ENCODE assay signal across 1 cellular context in genomic region chr22:28674121-28674563, GRCh38.
A peak's percentile ranks its signal among the peaks of the same experiment; 100 is the strongest.
TF ChIP-seq lines count a peak whose summit lies in the region.

No MANE protein-coding gene starts in this region.

TF ChIP-seq in GM12878, 131 proteins besides CTCF, POLR2A, EP300 and RAD21 (continued from another document and continues in another):
- TF ChIP-seq, protein P1, sequence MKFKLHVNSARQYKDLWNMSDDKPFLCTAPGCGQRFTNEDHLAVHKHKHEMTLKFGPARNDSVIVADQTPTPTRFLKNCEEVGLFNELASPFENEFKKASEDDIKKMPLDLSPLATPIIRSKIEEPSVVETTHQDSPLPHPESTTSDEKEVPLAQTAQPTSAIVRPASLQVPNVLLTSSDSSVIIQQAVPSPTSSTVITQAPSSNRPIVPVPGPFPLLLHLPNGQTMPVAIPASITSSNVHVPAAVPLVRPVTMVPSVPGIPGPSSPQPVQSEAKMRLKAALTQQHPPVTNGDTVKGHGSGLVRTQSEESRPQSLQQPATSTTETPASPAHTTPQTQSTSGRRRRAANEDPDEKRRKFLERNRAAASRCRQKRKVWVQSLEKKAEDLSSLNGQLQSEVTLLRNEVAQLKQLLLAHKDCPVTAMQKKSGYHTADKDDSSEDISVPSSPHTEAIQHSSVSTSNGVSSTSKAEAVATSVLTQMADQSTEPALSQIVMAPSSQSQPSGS (IDR thresholded peaks at IDR 0.05; ENCODE audit: low read length): 0 out of 2 replicates have a peak, but pooled peaks have one; percentile 51
- TF ChIP-seq, protein P2, sequence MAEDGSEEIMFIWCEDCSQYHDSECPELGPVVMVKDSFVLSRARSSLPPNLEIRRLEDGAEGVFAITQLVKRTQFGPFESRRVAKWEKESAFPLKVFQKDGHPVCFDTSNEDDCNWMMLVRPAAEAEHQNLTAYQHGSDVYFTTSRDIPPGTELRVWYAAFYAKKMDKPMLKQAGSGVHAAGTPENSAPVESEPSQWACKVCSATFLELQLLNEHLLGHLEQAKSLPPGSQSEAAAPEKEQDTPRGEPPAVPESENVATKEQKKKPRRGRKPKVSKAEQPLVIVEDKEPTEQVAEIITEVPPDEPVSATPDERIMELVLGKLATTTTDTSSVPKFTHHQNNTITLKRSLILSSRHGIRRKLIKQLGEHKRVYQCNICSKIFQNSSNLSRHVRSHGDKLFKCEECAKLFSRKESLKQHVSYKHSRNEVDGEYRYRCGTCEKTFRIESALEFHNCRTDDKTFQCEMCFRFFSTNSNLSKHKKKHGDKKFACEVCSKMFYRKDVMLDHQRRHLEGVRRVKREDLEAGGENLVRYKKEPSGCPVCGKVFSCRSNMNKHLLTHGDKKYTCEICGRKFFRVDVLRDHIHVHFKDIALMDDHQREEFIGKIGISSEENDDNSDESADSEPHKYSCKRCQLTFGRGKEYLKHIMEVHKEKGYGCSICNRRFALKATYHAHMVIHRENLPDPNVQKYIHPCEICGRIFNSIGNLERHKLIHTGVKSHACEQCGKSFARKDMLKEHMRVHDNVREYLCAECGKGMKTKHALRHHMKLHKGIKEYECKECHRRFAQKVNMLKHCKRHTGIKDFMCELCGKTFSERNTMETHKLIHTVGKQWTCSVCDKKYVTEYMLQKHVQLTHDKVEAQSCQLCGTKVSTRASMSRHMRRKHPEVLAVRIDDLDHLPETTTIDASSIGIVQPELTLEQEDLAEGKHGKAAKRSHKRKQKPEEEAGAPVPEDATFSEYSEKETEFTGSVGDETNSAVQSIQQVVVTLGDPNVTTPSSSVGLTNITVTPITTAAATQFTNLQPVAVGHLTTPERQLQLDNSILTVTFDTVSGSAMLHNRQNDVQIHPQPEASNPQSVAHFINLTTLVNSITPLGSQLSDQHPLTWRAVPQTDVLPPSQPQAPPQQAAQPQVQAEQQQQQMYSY (CRISPR knock-in tag; IDR thresholded peaks at IDR 0.05): no peak
- 0 out of 2 replicates have a peak, but pooled peaks have one; percentile 12 for TF ChIP-seq PAX5 (IDR thresholded peaks at IDR 0.05; ENCODE audit: borderline replicate concordance, low read depth, low read length)
- peak; percentile 63 for TF ChIP-seq NR2F1 (conservative IDR thresholded peaks at IDR 0.05)
- TF ChIP-seq YY1 (IDR thresholded peaks at IDR 0.05; ENCODE audit: low read depth, low read length): no peak
- TF ChIP-seq ATF3 (IDR thresholded peaks at IDR 0.05; ENCODE audit: borderline replicate concordance, extremely low read depth, low read depth, low read length): no peak
- peak; percentile 21 for TF ChIP-seq MEF2B (IDR thresholded peaks at IDR 0.05; ENCODE audit: partially characterized antibody, poor library complexity, severe bottlenecking)
- TF ChIP-seq FOXK2 (IDR thresholded peaks at IDR 0.05): no peak
- no peak for TF ChIP-seq IRF3 (IDR thresholded peaks at IDR 0.05)
- no peak for TF ChIP-seq SP1 (IDR thresholded peaks at IDR 0.05; ENCODE audit: low read depth, low read length)
- 0 out of 2 replicates have a peak, but pooled peaks have one; percentile 25 for TF ChIP-seq BCL11A (IDR thresholded peaks at IDR 0.05; ENCODE audit: low read depth, low read length)
- no peak for TF ChIP-seq STAT1 (conservative IDR thresholded peaks at IDR 0.05)
- TF ChIP-seq YBX1 (IDR thresholded peaks at IDR 0.05): no peak
- no peak for TF ChIP-seq ESRRA (IDR thresholded peaks at IDR 0.05; ENCODE audit: low read length)
- no peak for TF ChIP-seq ZBTB11 (CRISPR knock-in tag; IDR thresholded peaks at IDR 0.05)
- TF ChIP-seq PAX8 (IDR thresholded peaks at IDR 0.05): no peak
- no peak for TF ChIP-seq WRNIP1 (IDR thresholded peaks at IDR 0.05; ENCODE audit: borderline replicate concordance, low read depth, low read length)
- no peak for TF ChIP-seq SMAD5 (IDR thresholded peaks at IDR 0.05; ENCODE audit: low read depth)
- no peak for TF ChIP-seq BCL3 (IDR thresholded peaks at IDR 0.05; ENCODE audit: borderline replicate concordance, insufficient read depth, low read depth, low read length, poor library complexity, severe bottlenecking)
- no peak for TF ChIP-seq GABPA (IDR thresholded peaks at IDR 0.05; ENCODE audit: low read depth)
- TF ChIP-seq CREB1 (IDR thresholded peaks at IDR 0.05; ENCODE audit: low read depth): no peak; the same call in 1 of the 2 replicates
- TF ChIP-seq KLF5 (IDR thresholded peaks at IDR 0.05; ENCODE audit: partially characterized antibody): no peak
- TF ChIP-seq SREBF2 (IDR thresholded peaks at IDR 0.05; ENCODE audit: low read length): no peak
- peak; percentile 32; the same call in 1 of the 2 replicates for TF ChIP-seq TCF7 (IDR thresholded peaks at IDR 0.05; ENCODE audit: borderline replicate concordance)
- TF ChIP-seq BCLAF1 (IDR thresholded peaks at IDR 0.05): no peak
- TF ChIP-seq, protein P3, sequence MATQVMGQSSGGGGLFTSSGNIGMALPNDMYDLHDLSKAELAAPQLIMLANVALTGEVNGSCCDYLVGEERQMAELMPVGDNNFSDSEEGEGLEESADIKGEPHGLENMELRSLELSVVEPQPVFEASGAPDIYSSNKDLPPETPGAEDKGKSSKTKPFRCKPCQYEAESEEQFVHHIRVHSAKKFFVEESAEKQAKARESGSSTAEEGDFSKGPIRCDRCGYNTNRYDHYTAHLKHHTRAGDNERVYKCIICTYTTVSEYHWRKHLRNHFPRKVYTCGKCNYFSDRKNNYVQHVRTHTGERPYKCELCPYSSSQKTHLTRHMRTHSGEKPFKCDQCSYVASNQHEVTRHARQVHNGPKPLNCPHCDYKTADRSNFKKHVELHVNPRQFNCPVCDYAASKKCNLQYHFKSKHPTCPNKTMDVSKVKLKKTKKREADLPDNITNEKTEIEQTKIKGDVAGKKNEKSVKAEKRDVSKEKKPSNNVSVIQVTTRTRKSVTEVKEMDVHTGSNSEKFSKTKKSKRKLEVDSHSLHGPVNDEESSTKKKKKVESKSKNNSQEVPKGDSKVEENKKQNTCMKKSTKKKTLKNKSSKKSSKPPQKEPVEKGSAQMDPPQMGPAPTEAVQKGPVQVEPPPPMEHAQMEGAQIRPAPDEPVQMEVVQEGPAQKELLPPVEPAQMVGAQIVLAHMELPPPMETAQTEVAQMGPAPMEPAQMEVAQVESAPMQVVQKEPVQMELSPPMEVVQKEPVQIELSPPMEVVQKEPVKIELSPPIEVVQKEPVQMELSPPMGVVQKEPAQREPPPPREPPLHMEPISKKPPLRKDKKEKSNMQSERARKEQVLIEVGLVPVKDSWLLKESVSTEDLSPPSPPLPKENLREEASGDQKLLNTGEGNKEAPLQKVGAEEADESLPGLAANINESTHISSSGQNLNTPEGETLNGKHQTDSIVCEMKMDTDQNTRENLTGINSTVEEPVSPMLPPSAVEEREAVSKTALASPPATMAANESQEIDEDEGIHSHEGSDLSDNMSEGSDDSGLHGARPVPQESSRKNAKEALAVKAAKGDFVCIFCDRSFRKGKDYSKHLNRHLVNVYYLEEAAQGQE (IDR thresholded peaks at IDR 0.05; ENCODE audit: low read depth, low read length): no peak
- no peak for TF ChIP-seq SUZ12 (IDR thresholded peaks at IDR 0.05; ENCODE audit: unreplicated experiment)
- no peak for TF ChIP-seq CHD2 (IDR thresholded peaks at IDR 0.05; ENCODE audit: borderline replicate concordance, low read depth, low read length)
- TF ChIP-seq, protein P4, sequence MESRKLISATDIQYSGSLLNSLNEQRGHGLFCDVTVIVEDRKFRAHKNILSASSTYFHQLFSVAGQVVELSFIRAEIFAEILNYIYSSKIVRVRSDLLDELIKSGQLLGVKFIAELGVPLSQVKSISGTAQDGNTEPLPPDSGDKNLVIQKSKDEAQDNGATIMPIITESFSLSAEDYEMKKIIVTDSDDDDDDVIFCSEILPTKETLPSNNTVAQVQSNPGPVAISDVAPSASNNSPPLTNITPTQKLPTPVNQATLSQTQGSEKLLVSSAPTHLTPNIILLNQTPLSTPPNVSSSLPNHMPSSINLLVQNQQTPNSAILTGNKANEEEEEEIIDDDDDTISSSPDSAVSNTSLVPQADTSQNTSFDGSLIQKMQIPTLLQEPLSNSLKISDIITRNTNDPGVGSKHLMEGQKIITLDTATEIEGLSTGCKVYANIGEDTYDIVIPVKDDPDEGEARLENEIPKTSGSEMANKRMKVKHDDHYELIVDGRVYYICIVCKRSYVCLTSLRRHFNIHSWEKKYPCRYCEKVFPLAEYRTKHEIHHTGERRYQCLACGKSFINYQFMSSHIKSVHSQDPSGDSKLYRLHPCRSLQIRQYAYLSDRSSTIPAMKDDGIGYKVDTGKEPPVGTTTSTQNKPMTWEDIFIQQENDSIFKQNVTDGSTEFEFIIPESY (IDR thresholded peaks at IDR 0.05): no peak
- no peak for TF ChIP-seq HSF1 (IDR thresholded peaks at IDR 0.05; ENCODE audit: low read depth, low read length)
- TF ChIP-seq MLLT1 (IDR thresholded peaks at IDR 0.05): peak; percentile 99
